Comparison of ENCODE assay signal across 1 cellular context in genomic region chr19:11881151-11881800, GRCh38.
A peak's percentile ranks its signal among the peaks of the same experiment; 100 is the strongest.
TF ChIP-seq lines count a peak whose summit lies in the region.

No MANE protein-coding gene starts in this region.

TF ChIP-seq in K562, 482 proteins besides CTCF, POLR2A, EP300 and RAD21 (continued from another document):
- TF ChIP-seq FOXA1 (IDR thresholded peaks at IDR 0.05; ENCODE audit: borderline replicate concordance) (no peak), SMC3 (conservative IDR thresholded peaks at IDR 0.05; ENCODE audit: insufficient read depth, low read depth, low read length) (peak; percentile 87)
TF ChIP-seq in K562: peak in this region for 6.
